In the genomic region with DNA sequence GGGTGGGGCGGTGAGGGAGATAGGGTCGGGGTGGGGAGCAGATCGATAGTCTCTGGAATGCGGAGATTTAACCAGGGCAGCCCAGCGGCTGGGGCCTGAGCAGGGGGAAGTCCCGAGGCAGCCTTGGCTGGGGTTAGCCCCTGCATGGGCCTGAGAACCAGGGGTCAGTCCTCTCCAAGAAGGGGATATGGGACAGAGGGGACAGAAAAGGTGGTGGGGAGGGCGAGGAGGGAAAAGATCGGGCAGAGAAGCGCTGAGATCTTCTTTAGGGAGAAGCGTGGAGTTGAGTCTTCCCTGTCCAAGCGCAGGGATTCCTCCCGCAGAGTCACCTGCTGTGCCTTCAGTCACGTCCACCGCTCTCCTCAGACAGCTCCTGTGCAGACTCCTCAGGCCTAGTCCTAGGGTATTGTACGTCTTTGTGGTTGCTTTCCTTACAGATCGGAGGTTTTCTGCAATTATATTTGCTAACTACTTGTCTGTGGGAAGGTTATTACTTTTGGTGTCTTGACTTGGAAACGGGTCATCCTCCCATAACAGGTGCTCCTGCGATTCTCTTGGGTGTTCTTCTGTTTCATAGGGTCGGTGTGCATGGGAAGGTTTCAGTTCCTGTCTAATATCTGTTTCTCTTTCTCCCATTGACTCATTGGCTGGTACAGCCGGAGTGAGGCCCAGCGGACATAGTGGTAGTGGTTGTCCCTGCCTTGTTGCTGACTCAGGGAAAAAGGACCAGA, we compare ENCODE assay signal across 9 cellular contexts. TPM values are rescaled to one million over a fixed set of nuclear protein-coding genes. Genes with fewer than 3 reads are reported as not detected.
A peak's percentile ranks its signal among the peaks of the same experiment; 100 is the strongest.
DNase-seq lines count a peak whose midpoint lies in the region; ATAC-seq and TF ChIP-seq lines count a peak whose summit lies in the region.
"Had no signal": no experiment of that assay in that cellular context is flagged by ENCODE, and none has a peak within 500 bp of the region (broad histone marks: within the 10 kb centered on the region; RNA-seq: fewer than 3 reads in every experiment).

No MANE protein-coding gene starts in this region.

- peaks cover 0 to 38% (median 0%) of the 10 kb centered on the region in 11 experiments; a peak in 4 of 22 replicates for H4K20me1 ChIP-seq in BLaER1 treated with 17β-estradiol and CSF1 and Interleukin-3, amounts not matched to agents 10 nM and 100 nM

- no peaks in the 10 kb centered on the region for H3K9me3 ChIP-seq in BLaER1 treated with 17β-estradiol and CSF1 and Interleukin-3, amounts not matched to agents 10 nM and 100 nM (replicated peaks in 1 of 11)

- H3K27ac ChIP-seq in BLaER1 treated with 17β-estradiol and CSF1 and Interleukin-3, amounts not matched to agents 10 nM and 100 nM, result peak overlapping the region in 4 of 11 experiments; percentile 9 to 50 (median 34); a peak in 5 of 22 replicates

- H3K4me2 ChIP-seq in BLaER1 treated with 17β-estradiol and CSF1 and Interleukin-3, amounts not matched to agents 10 nM and 100 nM, result peak overlapping the region; percentile 56 to 97 (median 68)

- peaks cover 0 to 25% (median 0%) of the 10 kb centered on the region in 11 experiments; a peak in 6 of 22 replicates for H3K36me3 ChIP-seq in BLaER1 treated with 17β-estradiol and CSF1 and Interleukin-3, amounts not matched to agents 10 nM and 100 nM

- H3K9me3 Mint-ChIP-seq in activated naive CD8-positive, alpha-beta T cell treated with anti-CD3 and anti-CD28 coated beads, Interleukin-2, amount 50 U/mL, for 24 hours, result no peaks in the 10 kb centered on the region
- H3K9me3 Mint-ChIP-seq in Calu3 (ENCODE audit: low read depth, unreplicated experiment), result no peaks in the 10 kb centered on the region

- H3K27ac Mint-ChIP-seq in activated naive CD8-positive, alpha-beta T cell treated with anti-CD3 and anti-CD28 coated beads, Interleukin-2, amount 50 U/mL, for 24 hours, result peak overlapping the region; percentile 88
- no peak overlapping the region for H3K27ac Mint-ChIP-seq in Calu3 (ENCODE audit: unreplicated experiment)

- ATAC-seq in HG03135 (IDR thresholded peaks at IDR 0.05; ENCODE audit: unreplicated experiment), result peak; percentile 59
- peak; percentile 18 for ATAC-seq in activated naive CD8-positive, alpha-beta T cell treated with anti-CD3 and anti-CD28 coated beads, Interleukin-2, amount 50 U/mL, for 24 hours

- BruUV-seq in Calu3 (replicated peaks; lab: Mats Ljungman, UMichigan), result no TSS peak

- DNase-seq in GM19238 (ENCODE audit: insufficient read length, low spot score), result peak; percentile 76
- peak; percentile 45 for DNase-seq in activated naive CD8-positive, alpha-beta T cell treated with anti-CD3 and anti-CD28 coated beads, Interleukin-2, amount 50 U/mL, for 24 hours
- DNase-seq in retina, result peak; percentile 49
- DNase-seq in Calu3, result no peak
- no peak for DNase-seq in AG08395 (ENCODE audit: low spot score)
- DNase-seq in posterior vena cava (ENCODE audit: low spot score), result no peak

- peak overlapping the region in 5 of 10 experiments; percentile 50 to 70 (median 65); a peak in 10 of 20 replicates for H3K4me3 ChIP-seq in BLaER1 treated with 17β-estradiol and CSF1 and Interleukin-3, amounts not matched to agents 10 nM and 100 nM
- H3K4me3 ChIP-seq: lung had no signal

- TF ChIP-seq CTCF in Calu3 (IDR thresholded peaks at IDR 0.05; ENCODE audit: unreplicated experiment), result no peak

- H3K36me3 Mint-ChIP-seq in activated naive CD8-positive, alpha-beta T cell treated with anti-CD3 and anti-CD28 coated beads, Interleukin-2, amount 50 U/mL, for 24 hours (ENCODE audit: low read depth), result peaks cover 7% of the 10 kb centered on the region
- no peaks in the 10 kb centered on the region for H3K36me3 Mint-ChIP-seq in Calu3 (ENCODE audit: insufficient read depth, unreplicated experiment)

- CTCF ChIA-PET in Calu3 (lab: Charles Lee), result no interaction called here

- H3K4me1 Mint-ChIP-seq in activated naive CD8-positive, alpha-beta T cell treated with anti-CD3 and anti-CD28 coated beads, Interleukin-2, amount 50 U/mL, for 24 hours, result peaks cover 34% of the 10 kb centered on the region
- no peaks in the 10 kb centered on the region for H3K4me1 Mint-ChIP-seq in Calu3 (ENCODE audit: low read depth, unreplicated experiment)

- no peaks in the 10 kb centered on the region for H3K27me3 Mint-ChIP-seq in activated naive CD8-positive, alpha-beta T cell treated with anti-CD3 and anti-CD28 coated beads, Interleukin-2, amount 50 U/mL, for 24 hours
- peaks cover 28% of the 10 kb centered on the region for H3K27me3 Mint-ChIP-seq in Calu3 (ENCODE audit: unreplicated experiment)

- H3K4me1 ChIP-seq in BLaER1 treated with 17β-estradiol and CSF1 and Interleukin-3, amounts not matched to agents 10 nM and 100 nM, result peaks cover 44 to 82% (median 57%) of the 10 kb centered on the region in 10 experiments

- intact Hi-C loops in Calu3 (cut with micrococcal nuclease; ENCODE audit: unreplicated experiment) (no loop called here), posterior vena cava (cut with DNase I) (no loop called here)

- H3K4me3 Mint-ChIP-seq in activated naive CD8-positive, alpha-beta T cell treated with anti-CD3 and anti-CD28 coated beads, Interleukin-2, amount 50 U/mL, for 24 hours, result no peak overlapping the region
- H3K4me3 Mint-ChIP-seq in Calu3 (ENCODE audit: low read depth, unreplicated experiment), result no peak overlapping the region

- peak overlapping the region in 5 of 11 experiments; percentile 43 to 74 (median 66); a peak in 6 of 22 replicates for H3K9ac ChIP-seq in BLaER1 treated with 17β-estradiol and CSF1 and Interleukin-3, amounts not matched to agents 10 nM and 100 nM

- H3K27me3 ChIP-seq in BLaER1 treated with 17β-estradiol and CSF1 and Interleukin-3, amounts not matched to agents 10 nM and 100 nM, result peaks cover 0 to 48% (median 32%) of the 10 kb centered on the region in 11 experiments; a peak in 15 of 22 replicates

RNA-seq across cellular contexts. Expression of a gene that starts 1.0 kb away (rescaled TPM):
- 0.45 TPM in 1 of 2 replicates, not detected in the other for total RNA-seq in Calu3 (2022)
- 1 to 10 TPM; 5.9 to 8.5 TPM for total RNA-seq in posterior vena cava

RNA-seq across cellular contexts. Expression of a gene that starts 35.5 kb away (rescaled TPM):
- total RNA-seq in Calu3 (2022) (37.3 and 48.7 TPM in 2 replicates), posterior vena cava (10 to 100 TPM in 1 of 2 donors, 1 to 10 TPM in 1; 7.3 to 12.9 TPM)

Comparison
In these comparisons a context has a peak if more than half of its experiments do, and no peak if none do; other contexts are left out.
1. DNase-seq: peak in GM19238 (single experiment), activated naive CD8-positive, alpha-beta T cell treated with anti-CD3 and anti-CD28 coated beads, Interleukin-2, amount 50 U/mL, for 24 hours (single experiment) and retina (single experiment); none in Calu3 (single experiment), AG08395 (single experiment) and posterior vena cava (single experiment).